30 cellular contexts compared by ENCODE assay signal in genomic region chr5:88000877-88001276, GRCh38.
"Had no signal": no experiment of that assay in that cellular context is flagged by ENCODE, and none has a peak within 500 bp of the region (broad histone marks: within the 10 kb centered on the region; RNA-seq: fewer than 3 reads in every experiment).

No MANE protein-coding gene starts in this region.

- ATAC-seq: activated CD4-positive, alpha-beta T cell treated with anti-CD3 and anti-CD28 coated beads for 36 hours; activated T-cell treated with anti-CD3 and anti-CD28 coated beads, Interleukin-2, amount 50 U/mL, for 4 hours; activated T-helper 17 cell treated with anti-CD3 and anti-CD28 coated beads, Interleukin-2, amount 50 U/mL, for 72 hours; effector memory CD8-positive, alpha-beta T cell; foreskin keratinocyte; gastrocnemius medialis; T-helper 17 cell had no signal

- H3K9me3 Mint-ChIP-seq: activated CD4-positive, alpha-beta memory T cell treated with anti-CD3 and anti-CD28 coated beads, Interleukin-2, amount 10 ng/mL, durations not matched to agents 7 days and 5 days had no signal

- H3K4me1 ChIP-seq: esophagus muscularis mucosa, foreskin keratinocyte, gastrocnemius medialis had no signal

- H3K9me3 ChIP-seq: esophagus muscularis mucosa, gastrocnemius medialis had no signal

- H3K36me3 ChIP-seq: esophagus muscularis mucosa, gastrocnemius medialis had no signal

- H3K4me1 Mint-ChIP-seq: activated CD4-positive, alpha-beta memory T cell treated with anti-CD3 and anti-CD28 coated beads, Interleukin-2, amount 10 ng/mL, durations not matched to agents 7 days and 5 days; activated CD4-positive, alpha-beta T cell treated with anti-CD3 and anti-CD28 coated beads for 36 hours; activated CD4-positive, alpha-beta T cell treated with anti-CD3 and anti-CD28 coated beads, Interleukin-2, amount 10 ng/mL, durations not matched to agents 7 days and 5 days; activated T-helper 17 cell treated with anti-CD3 and anti-CD28 coated beads, Interleukin-2, amount 50 U/mL, for 72 hours; T-helper 17 cell had no signal

- H3K4me3 ChIP-seq: esophagus muscularis mucosa, gastrocnemius medialis had no signal

- H3K27me3 ChIP-seq: esophagus muscularis mucosa, foreskin keratinocyte, gastrocnemius medialis had no signal

- H3K27ac ChIP-seq: esophagus muscularis mucosa, foreskin keratinocyte, gastrocnemius medialis had no signal

- DNase-seq: activated CD4-positive, alpha-beta memory T cell treated with anti-CD3 and anti-CD28 coated beads, Interleukin-2, amount 10 ng/mL, durations not matched to agents 7 days and 5 days; activated CD4-positive, alpha-beta T cell treated with anti-CD3 and anti-CD28 coated beads for 36 hours; activated CD4-positive, alpha-beta T cell treated with anti-CD3 and anti-CD28 coated beads, Interleukin-2, amount 10 ng/mL, durations not matched to agents 7 days and 5 days; activated CD4-positive, alpha-beta T cell treated with anti-CD3 and anti-CD28 coated beads, Interleukin-2, amount 50 U/mL, for 4 hours; activated CD4-positive, CD25-positive, alpha-beta regulatory T cell; activated CD4-positive, CD25-positive, alpha-beta regulatory T cell treated with anti-CD3 and anti-CD28 coated beads, Interleukin-2, amount 50 U/mL, for 72 hours; activated CD8-positive, alpha-beta memory T cell treated with anti-CD3 and anti-CD28 coated beads for 24 hours; activated effector memory CD4-positive, alpha-beta T cell treated with Interleukin-2 at 50 U/mL for 16 hours; activated gamma-delta T cell treated with Interleukin-2 at 50 U/mL for 16 hours; activated naive CD4-positive, alpha-beta T cell treated with anti-CD3 and anti-CD28 coated beads, Interleukin-2, amount 50 U/mL, for 16 hours; activated naive CD4-positive, alpha-beta T cell treated with Interleukin-2 at 50 U/mL for 16 hours; activated T-cell treated with anti-CD3 and anti-CD28 coated beads, Interleukin-2, amount 50 U/mL, for 4 hours; amniotic stem cell; anterior cingulate cortex; caudate nucleus; cortex of kidney; dermis blood vessel endothelial cell; effector CD4-positive, alpha-beta T cell; effector memory CD8-positive, alpha-beta T cell; erythroblast; foreskin keratinocyte; gastrocnemius medialis; glutamatergic neuron; T-helper 1 cell; T-helper 17 cell; T1000 had no signal

- H3K27ac Mint-ChIP-seq: activated CD4-positive, alpha-beta memory T cell treated with anti-CD3 and anti-CD28 coated beads, Interleukin-2, amount 10 ng/mL, durations not matched to agents 7 days and 5 days; activated CD4-positive, alpha-beta T cell treated with anti-CD3 and anti-CD28 coated beads for 36 hours; activated CD4-positive, alpha-beta T cell treated with anti-CD3 and anti-CD28 coated beads, Interleukin-2, amount 10 ng/mL, durations not matched to agents 7 days and 5 days; activated naive CD8-positive, alpha-beta T cell; activated T-helper 17 cell treated with anti-CD3 and anti-CD28 coated beads, Interleukin-2, amount 50 U/mL, for 72 hours; effector memory CD8-positive, alpha-beta T cell; T-helper 17 cell; T-helper 2 cell treated with Interferon-gamma antibody and Interleukin-4, amounts not matched to agents 5 μg/mL and 100 μg/mL, for 36 hours had no signal

- H3K4me3 Mint-ChIP-seq: activated CD4-positive, alpha-beta memory T cell treated with anti-CD3 and anti-CD28 coated beads, Interleukin-2, amount 10 ng/mL, durations not matched to agents 7 days and 5 days; activated CD4-positive, alpha-beta T cell treated with anti-CD3 and anti-CD28 coated beads for 36 hours; activated CD4-positive, alpha-beta T cell treated with anti-CD3 and anti-CD28 coated beads, Interleukin-2, amount 10 ng/mL, durations not matched to agents 7 days and 5 days; activated naive CD8-positive, alpha-beta T cell; activated T-cell treated with anti-CD3 and anti-CD28 coated beads, Interleukin-2, amount 50 U/mL, for 4 hours; activated T-helper 17 cell treated with anti-CD3 and anti-CD28 coated beads, Interleukin-2, amount 50 U/mL, for 72 hours; effector memory CD8-positive, alpha-beta T cell; T-helper 17 cell; T-helper 2 cell treated with Interferon-gamma antibody and Interleukin-4, amounts not matched to agents 5 μg/mL and 100 μg/mL, for 36 hours had no signal

- H3K36me3 Mint-ChIP-seq: activated naive CD8-positive, alpha-beta T cell had no signal

- H3K27me3 Mint-ChIP-seq: activated CD4-positive, alpha-beta memory T cell treated with anti-CD3 and anti-CD28 coated beads, Interleukin-2, amount 10 ng/mL, durations not matched to agents 7 days and 5 days; activated CD4-positive, alpha-beta T cell treated with anti-CD3 and anti-CD28 coated beads for 36 hours; activated CD4-positive, alpha-beta T cell treated with anti-CD3 and anti-CD28 coated beads, Interleukin-2, amount 10 ng/mL, durations not matched to agents 7 days and 5 days; effector memory CD8-positive, alpha-beta T cell; T-helper 17 cell had no signal
